ENCODE assay signal across 9 cellular contexts in genomic region chr15:74406992-74407705, GRCh38. TPM values are rescaled to one million over a fixed set of nuclear protein-coding genes. Genes with fewer than 3 reads are reported as not detected.
A peak's percentile ranks its signal among the peaks of the same experiment; 100 is the strongest.
DNase-seq lines count a peak whose midpoint lies in the region; ATAC-seq, FAIRE-seq and TF ChIP-seq lines count a peak whose summit lies in the region.
"Had no signal": no experiment of that assay in that cellular context is flagged by ENCODE, and none has a peak within 500 bp of the region (broad histone marks: within the 10 kb centered on the region; RNA-seq: fewer than 3 reads in every experiment).

No MANE protein-coding gene starts in this region.

- H3K4me1 Mint-ChIP-seq in astrocyte (ENCODE audit: low read depth, unreplicated experiment): peaks cover 30% of the 10 kb centered on the region

- FAIRE-seq in astrocyte (lab: Jason Lieb, UNC): peak; percentile 59

- H3K4me3 ChIP-seq in astrocyte (ENCODE audit: insufficient read depth, low read depth, low read length) (no peak overlapping the region), mesenchymal stem cell (ENCODE audit: insufficient read depth in 1 of 2, low read depth in 1 of 2, low read length in 2 of 2) (peak overlapping the region in 1 of 2 experiments; percentile 11)

- H3K27ac ChIP-seq in astrocyte (ENCODE audit: low read depth, low read length) (peak overlapping the region; percentile 85), mesenchymal stem cell (ENCODE audit: low read length, poor library complexity, severe bottlenecking) (peak overlapping the region; percentile 93)

- peaks cover 8% of the 10 kb centered on the region for H3K79me1 ChIP-seq in mesenchymal stem cell (replicated peaks; ENCODE audit: low read length, poor library complexity, severe bottlenecking)

- DNase-seq in AG20443 (ENCODE audit: low spot score) (peak; percentile 97), HPDE6-E6E7 (ENCODE audit: extremely low spot score) (peak; percentile 84), astrocyte (ENCODE audit: low read depth) (peak; percentile 94), mesenchymal stem cell (peak; percentile 78), mesenteric fat pad (ENCODE audit: low spot score) (no peak), SIG-M5 (lab: John Stamatoyannopoulos, UW) (no peak), NCI-H2107 (lab: John Stamatoyannopoulos, UW) (no peak)

- no peaks in the 10 kb centered on the region for H3K9me3 Mint-ChIP-seq in astrocyte (ENCODE audit: unreplicated experiment)

- peak overlapping the region; percentile 13 to 24 for H3K18ac ChIP-seq in mesenchymal stem cell (ENCODE audit: low read depth in 1 of 2, low read length in 2 of 2)

- H3K9me3 ChIP-seq in astrocyte (ENCODE audit: insufficient read depth, low read depth, low read length) (no peaks in the 10 kb centered on the region), mesenchymal stem cell (ENCODE audit: control insufficient read depth, low read length) (no peaks in the 10 kb centered on the region)

- H3K9ac ChIP-seq in astrocyte (ENCODE audit: low read length) (peak overlapping the region; percentile 64), mesenchymal stem cell (ENCODE audit: low read length) (peak overlapping the region; percentile 78)

- H2AFZ ChIP-seq in astrocyte (ENCODE audit: low read depth, low read length) (peak overlapping the region; percentile 11), mesenchymal stem cell (ENCODE audit: low read depth, low read length) (peak overlapping the region; percentile 55)

- no peak overlapping the region for H3K4me3 Mint-ChIP-seq in astrocyte (ENCODE audit: unreplicated experiment)

- peak overlapping the region; percentile 28 for H4K91ac ChIP-seq in mesenchymal stem cell (ENCODE audit: low read length)

- H3K79me2 ChIP-seq in astrocyte (ENCODE audit: insufficient read depth, low read length): peaks cover 18% of the 10 kb centered on the region

- 20% methylated on average over 10 of the region's 12 CpGs for WGBS in mesenchymal stem cell

- peaks cover 10% of the 10 kb centered on the region for H3K36me3 ChIP-seq in astrocyte (ENCODE audit: insufficient read depth, low read length)
- peaks cover 23 to 40% of the 10 kb centered on the region in 2 experiments for H3K36me3 ChIP-seq in mesenchymal stem cell (ENCODE audit: control insufficient read depth in 1 of 2, insufficient read depth in 2 of 2, low read depth in 1 of 2, low read length in 2 of 2)

- no peaks in the 10 kb centered on the region for H3K27me3 Mint-ChIP-seq in astrocyte (ENCODE audit: low read depth, unreplicated experiment)

- H3K36me3 Mint-ChIP-seq in astrocyte (ENCODE audit: low read depth, unreplicated experiment): peaks cover 3% of the 10 kb centered on the region

- peak overlapping the region in 1 of 2 experiments; percentile 51 for H2BK12ac ChIP-seq in mesenchymal stem cell (ENCODE audit: low read length in 2 of 2)

- H3K23ac ChIP-seq in mesenchymal stem cell (ENCODE audit: low read length in 2 of 2): no peak overlapping the region

- peak overlapping the region in 1 of 2 experiments; percentile 71 for H3K14ac ChIP-seq in mesenchymal stem cell (ENCODE audit: low read length in 2 of 2)

- peaks cover 1% of the 10 kb centered on the region for H4K20me1 ChIP-seq in astrocyte (ENCODE audit: insufficient read depth, low read length)

- H2AK5ac ChIP-seq in mesenchymal stem cell (ENCODE audit: low read length, severe bottlenecking): peak overlapping the region; percentile 96

- H2BK120ac ChIP-seq in mesenchymal stem cell (ENCODE audit: low read depth, low read length): no peak overlapping the region

- H2BK15ac ChIP-seq in mesenchymal stem cell (ENCODE audit: low read depth, poor library complexity, severe bottlenecking): no peak overlapping the region

- H3K27me3 ChIP-seq in astrocyte (ENCODE audit: insufficient read depth, low read length): no peaks in the 10 kb centered on the region
- H3K27me3 ChIP-seq in mesenchymal stem cell (ENCODE audit: control insufficient read depth in 1 of 2, insufficient read depth in 1 of 2, low read length in 2 of 2): no peaks in the 10 kb centered on the region

- ATAC-seq in GM18861 (IDR thresholded peaks at IDR 0.05; ENCODE audit: unreplicated experiment): no peak

- peak overlapping the region in 1 of 2 experiments; percentile 13 for H3K4ac ChIP-seq in mesenchymal stem cell (ENCODE audit: low read depth in 1 of 2, low read length in 2 of 2)

- peak overlapping the region; percentile 62 for H4K8ac ChIP-seq in mesenchymal stem cell (ENCODE audit: low read length)

- no peak for TF ChIP-seq CTCF in astrocyte (IDR thresholded peaks at IDR 0.05; ENCODE audit: insufficient read depth, low read depth, low read length)

- H3K4me1 ChIP-seq in astrocyte (ENCODE audit: insufficient read depth, low read length): peaks cover 63% of the 10 kb centered on the region
- H3K4me1 ChIP-seq in mesenchymal stem cell (ENCODE audit: control insufficient read depth, insufficient read depth, low read depth, low read length): peaks cover 56% of the 10 kb centered on the region

- H2BK5ac ChIP-seq in mesenchymal stem cell (ENCODE audit: low read depth, low read length, poor library complexity, severe bottlenecking): peak overlapping the region; percentile 60

- H3K27ac Mint-ChIP-seq in astrocyte (ENCODE audit: unreplicated experiment): peak overlapping the region; percentile 41

- H3K4me2 ChIP-seq in astrocyte (ENCODE audit: low read length) (peak overlapping the region; percentile 63), mesenchymal stem cell (ENCODE audit: low read length, poor library complexity, severe bottlenecking) (peak overlapping the region; percentile 9)

RNA-seq across cellular contexts. Expression of gene SEMA7A, which starts 26.6 kb away (rescaled TPM):
- total RNA-seq in astrocyte (26.7 and 36.3 TPM in 2 replicates), mesenteric fat pad (2.1 TPM)
- 0.94 TPM for polyA plus RNA-seq in mesenchymal stem cell (2013, experiment 1 of 2)
- polyA plus RNA-seq in mesenchymal stem cell (2013, experiment 2 of 2): 1.1 TPM

RNA-seq across cellular contexts. Expression of gene CYP11A1, which starts 39.7 kb away (rescaled TPM):
- total RNA-seq in astrocyte (0.43 and 0.60 TPM in 2 replicates), mesenteric fat pad (1.9 TPM)
- polyA plus RNA-seq in mesenchymal stem cell (2013, experiment 1 of 2): 0.08 TPM
- polyA plus RNA-seq in mesenchymal stem cell (2013, experiment 2 of 2): 0.07 TPM
- total RNA-seq: lung microvascular endothelial cell had no signal

RNA-seq across cellular contexts. Expression of gene UBL7, which starts 53.8 kb away (rescaled TPM):
- total RNA-seq in astrocyte: 40.9 and 46.1 TPM in 2 replicates
- 26.3 TPM for polyA plus RNA-seq in mesenchymal stem cell (2013, experiment 1 of 2)
- polyA plus RNA-seq in mesenchymal stem cell (2013, experiment 2 of 2): 25.3 TPM
- total RNA-seq in mesenteric fat pad: 32.4 TPM

Comparison
In these comparisons a context has a peak if more than half of its experiments do, and no peak if none do; other contexts are left out.
1. DNase-seq: peak in AG20443 (single experiment), HPDE6-E6E7 (single experiment), astrocyte (single experiment) and mesenchymal stem cell (single experiment); none in mesenteric fat pad (single experiment), SIG-M5 (single experiment) and NCI-H2107 (single experiment).